11 cellular contexts compared by ENCODE assay signal in the genomic region with DNA sequence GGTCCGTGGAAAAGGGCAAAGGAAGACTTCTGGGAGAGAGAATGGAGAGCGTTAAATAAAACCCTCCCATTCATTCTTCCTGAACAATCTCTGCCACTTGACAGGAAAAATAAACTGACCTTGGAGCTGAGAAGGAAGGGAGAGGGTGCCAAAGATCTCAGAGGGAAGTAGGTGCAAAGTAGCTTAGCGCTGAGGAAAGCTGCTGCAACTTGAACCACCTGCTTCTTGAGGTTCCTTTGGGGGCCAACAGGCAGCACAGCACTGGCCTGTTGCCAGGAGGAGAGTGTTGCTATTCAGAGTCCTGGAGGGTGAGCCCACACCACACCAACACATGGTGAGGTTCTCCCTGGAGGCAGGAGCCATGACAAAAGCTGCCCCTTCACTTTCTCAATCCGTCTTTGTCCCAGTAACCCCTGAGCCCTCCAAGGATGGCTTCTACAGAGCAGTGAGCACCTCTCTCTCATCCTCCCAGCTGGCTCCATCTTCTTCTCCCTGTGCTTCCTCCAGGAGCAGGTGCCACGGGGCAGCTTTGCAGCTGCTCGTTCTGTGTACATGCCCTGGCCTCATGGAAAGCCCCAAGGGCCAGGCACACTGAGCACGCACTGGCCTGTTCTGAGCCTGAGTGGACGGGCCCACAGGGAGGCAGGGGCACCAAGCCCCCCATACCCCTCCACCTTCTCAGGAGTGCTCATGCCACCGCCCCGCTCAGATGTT.
DNase-seq lines count a peak whose midpoint lies in the region; ATAC-seq and TF ChIP-seq lines count a peak whose summit lies in the region.
"Had no signal": no experiment of that assay in that cellular context is flagged by ENCODE, and none has a peak within 500 bp of the region (broad histone marks: within the 10 kb centered on the region; RNA-seq: fewer than 3 reads in every experiment).

No MANE protein-coding gene starts in this region.

- H3K4me1 ChIP-seq in iPS-15b (ENCODE audit: control insufficient read depth, insufficient read depth, low read length) (peaks cover 4% of the 10 kb centered on the region), spleen (no peaks in the 10 kb centered on the region)
- H3K4me1 ChIP-seq: heart right ventricle had no signal

- ATAC-seq in HG02870 (IDR thresholded peaks at IDR 0.05; ENCODE audit: unreplicated experiment), result peak; percentile 11

- H3K36me3 ChIP-seq in iPS-15b (ENCODE audit: control insufficient read depth, insufficient read depth, low read length) (no peaks in the 10 kb centered on the region), spleen (no peaks in the 10 kb centered on the region)
- H3K36me3 ChIP-seq: heart right ventricle had no signal

- H3K27me3 ChIP-seq in iPS-15b (ENCODE audit: control insufficient read depth, insufficient read depth, low read length), result no peaks in the 10 kb centered on the region
- no peaks in the 10 kb centered on the region for H3K27me3 ChIP-seq in spleen (replicated peaks in 1 of 7)
- H3K27me3 ChIP-seq: heart right ventricle had no signal

- H3K27ac ChIP-seq in spleen, result no peak overlapping the region
- H3K27ac ChIP-seq: C4-2B, heart right ventricle, SK-N-MC had no signal

- no peak for TF ChIP-seq POLR2A in spleen (IDR thresholded peaks at IDR 0.05)

- peak; percentile 85 for DNase-seq in DMS53 (lab: John Stamatoyannopoulos, UW)
- DNase-seq in NCI-H82 treated with DMSO at 0.1 percent for 48 hours (lab: John Stamatoyannopoulos, UW; ENCODE audit: unreplicated experiment), result peak; percentile 63
- DNase-seq in AG08396 (ENCODE audit: low spot score), result no peak
- no peak for DNase-seq in spleen
- DNase-seq in GF-D8 (lab: John Stamatoyannopoulos, UW), result no peak
- DNase-seq: MV-4-11 had no signal

- intact Hi-C loops in spleen (cut with DNase I; ENCODE audit: low total_unique reads), result no loop called here

- H3K9me3 ChIP-seq in iPS-15b (ENCODE audit: control insufficient read depth, insufficient read depth, low read length) (no peaks in the 10 kb centered on the region), spleen (no peaks in the 10 kb centered on the region)
- H3K9me3 ChIP-seq: heart right ventricle had no signal

- 63 to 81% (median 66%) methylated on average over 10 of the region's 10 CpGs for WGBS in spleen, 5 donors

- no peak for TF ChIP-seq CTCF in spleen (IDR thresholded peaks at IDR 0.05 in 8 of 11, conservative IDR thresholded peaks at IDR 0.05 in 3 of 11)

- H3K4me3 ChIP-seq in iPS-15b (ENCODE audit: low read depth, low read length) (peak overlapping the region; percentile 23), spleen (no peak overlapping the region)
- H3K4me3 ChIP-seq: heart right ventricle, SK-N-MC had no signal

- H3K9ac ChIP-seq in iPS-15b (ENCODE audit: low read depth, low read length), result no peak overlapping the region

Comparison
In these comparisons a context has a peak if more than half of its experiments do, and no peak if none do; other contexts are left out.
1. DNase-seq: peak in DMS53 (single experiment) and NCI-H82 treated with DMSO at 0.1 percent for 48 hours (single experiment); none in AG08396 (single experiment), spleen (single experiment) and GF-D8 (single experiment).